ENCODE assay signal across 1 cellular context in genomic region chr17:3800362-3801042, GRCh38.
TF ChIP-seq lines count a peak whose summit lies in the region.

No MANE protein-coding gene starts in this region.

TF ChIP-seq in H1, 55 proteins besides CTCF, POLR2A, EP300 and RAD21:
- TF ChIP-seq KDM1A (IDR thresholded peaks at IDR 0.05; ENCODE audit: borderline replicate concordance, low read length) = no peak
- no peak for TF ChIP-seq PHF8 (conservative IDR thresholded peaks at IDR 0.05; ENCODE audit: low read depth, low read length)
- TF ChIP-seq, protein P1, sequence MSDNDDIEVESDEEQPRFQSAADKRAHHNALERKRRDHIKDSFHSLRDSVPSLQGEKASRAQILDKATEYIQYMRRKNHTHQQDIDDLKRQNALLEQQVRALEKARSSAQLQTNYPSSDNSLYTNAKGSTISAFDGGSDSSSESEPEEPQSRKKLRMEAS (IDR thresholded peaks at IDR 0.05) = no peak
- no peak for TF ChIP-seq SP1 (IDR thresholded peaks at IDR 0.05; ENCODE audit: low read depth, low read length)
- no peak for TF ChIP-seq RFX5 (IDR thresholded peaks at IDR 0.05; ENCODE audit: borderline replicate concordance, low read depth, low read length)
- TF ChIP-seq ASH2L (IDR thresholded peaks at IDR 0.05; ENCODE audit: low read length) = no peak
- TF ChIP-seq SIX5 (IDR thresholded peaks at IDR 0.05; ENCODE audit: low read depth, low read length) = no peak
- TF ChIP-seq POU5F1 (IDR thresholded peaks at IDR 0.05; ENCODE audit: low read depth, low read length) = no peak
- TF ChIP-seq KDM5A (IDR thresholded peaks at IDR 0.05; ENCODE audit: low read length) = no peak
- TF ChIP-seq, protein P2, sequence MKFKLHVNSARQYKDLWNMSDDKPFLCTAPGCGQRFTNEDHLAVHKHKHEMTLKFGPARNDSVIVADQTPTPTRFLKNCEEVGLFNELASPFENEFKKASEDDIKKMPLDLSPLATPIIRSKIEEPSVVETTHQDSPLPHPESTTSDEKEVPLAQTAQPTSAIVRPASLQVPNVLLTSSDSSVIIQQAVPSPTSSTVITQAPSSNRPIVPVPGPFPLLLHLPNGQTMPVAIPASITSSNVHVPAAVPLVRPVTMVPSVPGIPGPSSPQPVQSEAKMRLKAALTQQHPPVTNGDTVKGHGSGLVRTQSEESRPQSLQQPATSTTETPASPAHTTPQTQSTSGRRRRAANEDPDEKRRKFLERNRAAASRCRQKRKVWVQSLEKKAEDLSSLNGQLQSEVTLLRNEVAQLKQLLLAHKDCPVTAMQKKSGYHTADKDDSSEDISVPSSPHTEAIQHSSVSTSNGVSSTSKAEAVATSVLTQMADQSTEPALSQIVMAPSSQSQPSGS (IDR thresholded peaks at IDR 0.05; ENCODE audit: low read length) = no peak
- TF ChIP-seq CHD7 (IDR thresholded peaks at IDR 0.05; ENCODE audit: insufficient replicate concordance, low read length) = no peak
TF ChIP-seq in H1: peak in this region for 0.
